32 cellular contexts compared by ENCODE assay signal in genomic region chr6:140201787-140202458, GRCh38.
"Had no signal": no experiment of that assay in that cellular context is flagged by ENCODE, and none has a peak within 500 bp of the region (broad histone marks: within the 10 kb centered on the region; RNA-seq: fewer than 3 reads in every experiment).

No MANE protein-coding gene starts in this region.

- H3K36me3 ChIP-seq: adrenal gland, breast epithelium, SJCRH30, WERI-Rb-1 had no signal

- H3K9me3 ChIP-seq: body of pancreas, breast epithelium, SJCRH30 had no signal

- H3K27ac ChIP-seq: adrenal gland, body of pancreas, breast epithelium, SJCRH30, SK-N-MC, WERI-Rb-1 had no signal

- H3K4me1 ChIP-seq: body of pancreas, breast epithelium had no signal

- DNase-seq: activated CD4-positive, alpha-beta T cell treated with anti-CD3 and anti-CD28 coated beads for 1 hour; activated CD4-positive, alpha-beta T cell treated with anti-CD3 and anti-CD28 coated beads for 48 hours; activated CD4-positive, alpha-beta T cell treated with anti-CD3 and anti-CD28 coated beads, Interleukin-2, amount 50 U/mL, for 4 hours; activated CD4-positive, CD25-positive, alpha-beta regulatory T cell; activated CD8-positive, alpha-beta T cell treated with anti-CD3 and anti-CD28 coated beads for 36 hours; activated effector memory CD4-positive, alpha-beta T cell treated with anti-CD3 and anti-CD28 coated beads, Interleukin-2, amount 50 U/mL, for 16 hours; activated naive CD4-positive, alpha-beta T cell; activated naive CD4-positive, alpha-beta T cell treated with anti-CD3 and anti-CD28 coated beads, Interleukin-2, amount 50 U/mL, for 16 hours; activated naive CD8-positive, alpha-beta T cell treated with anti-CD3 and anti-CD28 coated beads, Interleukin-2, amount 10 ng/mL, durations not matched to agents 7 days and 5 days; activated T-cell treated with anti-CD3 and anti-CD28 coated beads, Interleukin-2, amount 50 U/mL, for 1 hour; activated T-cell treated with anti-CD3 and anti-CD28 coated beads, Interleukin-2, amount 50 U/mL, for 72 hours; adrenal gland; body of pancreas; MM.1S; MV-4-11; NCI-H1092; NCI-H146; NCI-H187; NCI-H2029 treated with DMSO at 0.1 percent for 48 hours; NCI-H2107; NCI-H2171; NCI-H510A; NCI-H526; NCI-H748 treated with DMSO at 0.1 percent for 48 hours; NK-92 treated with Interleukin-12 subunit alpha and Interleukin-12 subunit beta, amount 100 ng/mL, for 24 hours; SHP77; SJCRH30; T1000; WERI-Rb-1 had no signal

- H3K4me3 ChIP-seq: adrenal gland, body of pancreas, breast epithelium, SJCRH30, SK-N-MC had no signal

- H3K27me3 ChIP-seq: adrenal gland, body of pancreas, breast epithelium, SJCRH30 had no signal

- ATAC-seq: activated CD8-positive, alpha-beta T cell treated with anti-CD3 and anti-CD28 coated beads for 36 hours; activated T-cell treated with anti-CD3 and anti-CD28 coated beads, Interleukin-2, amount 50 U/mL, for 72 hours; activated T-helper 17 cell treated with anti-CD3 and anti-CD28 coated beads, Interleukin-2, amount 50 U/mL, for 72 hours; body of pancreas had no signal
